Comparison of ENCODE assay signal across 8 cellular contexts in the genomic region with DNA sequence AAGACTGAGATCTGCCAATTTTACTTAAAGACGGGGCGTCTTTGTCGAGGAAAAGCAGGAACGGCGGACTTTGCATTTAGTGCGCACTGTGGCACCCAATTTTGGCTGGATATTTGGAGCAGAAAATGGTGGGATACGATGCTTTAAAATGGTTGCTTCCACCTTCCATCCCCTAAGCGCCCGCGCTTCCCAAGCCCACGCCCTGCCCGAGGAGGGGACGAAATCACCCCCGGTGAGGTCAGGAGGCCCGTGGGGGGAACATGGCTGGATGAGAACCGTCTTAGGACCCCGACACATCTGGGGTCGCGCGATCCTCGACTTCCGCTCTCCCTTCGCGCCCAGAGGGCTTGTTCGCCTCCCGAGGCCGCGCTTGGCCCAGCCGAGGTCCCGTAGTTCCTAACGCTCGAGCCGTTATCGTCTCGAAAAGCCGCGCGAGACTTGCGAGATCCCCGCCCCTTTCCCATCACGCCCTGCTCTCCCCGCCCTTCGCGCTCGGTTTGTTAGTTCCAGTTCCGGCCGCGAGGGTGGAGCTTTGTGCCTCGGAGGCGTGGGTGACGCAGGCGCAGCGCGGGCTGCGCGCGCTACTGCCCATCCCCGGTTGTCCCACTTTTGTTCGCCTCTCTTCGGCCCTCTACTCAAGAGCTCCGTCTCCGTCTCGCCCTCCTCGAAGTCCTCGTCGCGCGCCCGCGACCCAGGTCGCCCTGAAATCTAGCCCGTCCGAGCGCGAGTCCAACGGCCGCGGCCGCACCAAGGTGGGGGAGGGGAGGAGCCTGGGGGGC. TPM values are rescaled to one million over a fixed set of nuclear protein-coding genes. Genes with fewer than 3 reads are reported as not detected.
DNase-seq lines count a peak whose midpoint lies in the region; ATAC-seq, FAIRE-seq and TF ChIP-seq lines count a peak whose summit lies in the region.

A gene with protein sequence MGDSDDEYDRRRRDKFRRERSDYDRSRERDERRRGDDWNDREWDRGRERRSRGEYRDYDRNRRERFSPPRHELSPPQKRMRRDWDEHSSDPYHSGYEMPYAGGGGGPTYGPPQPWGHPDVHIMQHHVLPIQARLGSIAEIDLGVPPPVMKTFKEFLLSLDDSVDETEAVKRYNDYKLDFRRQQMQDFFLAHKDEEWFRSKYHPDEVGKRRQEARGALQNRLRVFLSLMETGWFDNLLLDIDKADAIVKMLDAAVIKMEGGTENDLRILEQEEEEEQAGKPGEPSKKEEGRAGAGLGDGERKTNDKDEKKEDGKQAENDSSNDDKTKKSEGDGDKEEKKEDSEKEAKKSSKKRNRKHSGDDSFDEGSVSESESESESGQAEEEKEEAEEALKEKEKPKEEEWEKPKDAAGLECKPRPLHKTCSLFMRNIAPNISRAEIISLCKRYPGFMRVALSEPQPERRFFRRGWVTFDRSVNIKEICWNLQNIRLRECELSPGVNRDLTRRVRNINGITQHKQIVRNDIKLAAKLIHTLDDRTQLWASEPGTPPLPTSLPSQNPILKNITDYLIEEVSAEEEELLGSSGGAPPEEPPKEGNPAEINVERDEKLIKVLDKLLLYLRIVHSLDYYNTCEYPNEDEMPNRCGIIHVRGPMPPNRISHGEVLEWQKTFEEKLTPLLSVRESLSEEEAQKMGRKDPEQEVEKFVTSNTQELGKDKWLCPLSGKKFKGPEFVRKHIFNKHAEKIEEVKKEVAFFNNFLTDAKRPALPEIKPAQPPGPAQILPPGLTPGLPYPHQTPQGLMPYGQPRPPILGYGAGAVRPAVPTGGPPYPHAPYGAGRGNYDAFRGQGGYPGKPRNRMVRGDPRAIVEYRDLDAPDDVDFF (plus strand): TSS at position 527 of the 779 bp plus-strand sequence. CDS start 488 bp downstream, outside the sequence.

- peaks cover 0 to 19% (median 13%) of the 10 kb centered on the region in 3 donors for H3K36me3 ChIP-seq in pancreas
- peaks cover 29 to 53% (median 50%) of the 10 kb centered on the region in 3 donors for H3K36me3 ChIP-seq in tibial artery

- H3K9me3 ChIP-seq in pancreas: no peaks in the 10 kb centered on the region
- no peaks in the 10 kb centered on the region for H3K9me3 ChIP-seq in tibial artery

- H3K4me1 ChIP-seq in pancreas (peaks cover 8 to 27% (median 20%) of the 10 kb centered on the region in 3 donors), tibial artery (peaks cover 7 to 44% (median 33%) of the 10 kb centered on the region in 4 donors)

- TF ChIP-seq CTCF in GM12865 (IDR thresholded peaks at IDR 0.05; ENCODE audit: insufficient read depth, low read depth, low read length, missing control alignments): peak; percentile 8
- TF ChIP-seq CTCF in pancreas (IDR thresholded peaks at IDR 0.05): peak; percentile 31 to 61 (median 48)
- TF ChIP-seq CTCF in tibial artery (IDR thresholded peaks at IDR 0.05): peak; percentile 66 to 72

- H3K27me3 ChIP-seq in pancreas (no peaks in the 10 kb centered on the region), tibial artery (no peaks in the 10 kb centered on the region)

- 1% methylated on average over 65 to 79 of the region's 79 CpGs for WGBS in pancreas, 2 donors

- H3K27ac ChIP-seq in pancreas (peak within 1 kb of the TSS; percentile 84 to 94 (median 87)), tibial artery (peak within 1 kb of the TSS; percentile 85 to 93)

- peak within 1 kb of the TSS; percentile 85 for H3K4me3 ChIP-seq in GM12865 (ENCODE audit: low read depth, low read length)
- H3K4me3 ChIP-seq in pancreas: peak within 1 kb of the TSS; percentile 88 to 97 (median 90)
- peak within 1 kb of the TSS; percentile 67 to 88 for H3K4me3 ChIP-seq in tibial artery

- ATAC-seq in HG02678 (IDR thresholded peaks at IDR 0.05; ENCODE audit: unreplicated experiment) (peak; percentile 94), Right ventricle myocardium inferior (peak; percentile 97), pancreas (peak; percentile 95 to 98 (median 96))

- intact Hi-C loops in Right ventricle myocardium inferior (cut with DNase I) (loop anchor here (2.0 kb wide), 1 partner anchor 14 kb away; the partner anchor contains the start of gene UFSP1), pancreas (cut with DNase I) (no loop called here), tibial artery (cut with DNase I; ENCODE audit: low total_unique reads) (no loop called here)

- DNase-seq in GM12865 (ENCODE audit: low read depth): peak; percentile 99
- peak; percentile 100 for DNase-seq in NCI-H1417 (lab: John Stamatoyannopoulos, UW)
- DNase-seq in SW 1271 (lab: John Stamatoyannopoulos, UW): peak; percentile 95 to 97
- peak; percentile 96 for DNase-seq in activated naive CD8-positive, alpha-beta T cell treated with anti-CD3 and anti-CD28 coated beads, Interleukin-2, amount 50 U/mL, for 16 hours (ENCODE audit: low read depth, low spot score)
- DNase-seq in Right ventricle myocardium inferior (ENCODE audit: missing footprints): peak; percentile 100
- DNase-seq in pancreas: peak; percentile 97 to 99 (median 98)
- DNase-seq in tibial artery: peak; percentile 98 to 99

- FAIRE-seq in pancreas (lab: Jason Lieb, UNC): peak; percentile 78

RNA-seq across cellular contexts. Expression of the gene that starts here (rescaled TPM):
- total RNA-seq in Right ventricle myocardium inferior (70.5 TPM), pancreas (10 to 100 TPM; 39.2 to 83.5 (median 50.0) TPM)
- 100 to 1,000 TPM; 139 to 179 TPM for polyA plus RNA-seq in pancreas

Comparison
In these comparisons a context has a peak if more than half of its experiments do, and no peak if none do; other contexts are left out.
1. Peak in every context shown above with its lines: DNase-seq, ATAC-seq, H3K4me3 ChIP-seq and H3K27ac ChIP-seq.
2. CTCF ChIP-seq: peak in every context shown above with its lines; median percentile 69 in tibial artery; 48 in pancreas; 8 in GM12865.